ENCODE assay signal across 9 cellular contexts in the genomic region with DNA sequence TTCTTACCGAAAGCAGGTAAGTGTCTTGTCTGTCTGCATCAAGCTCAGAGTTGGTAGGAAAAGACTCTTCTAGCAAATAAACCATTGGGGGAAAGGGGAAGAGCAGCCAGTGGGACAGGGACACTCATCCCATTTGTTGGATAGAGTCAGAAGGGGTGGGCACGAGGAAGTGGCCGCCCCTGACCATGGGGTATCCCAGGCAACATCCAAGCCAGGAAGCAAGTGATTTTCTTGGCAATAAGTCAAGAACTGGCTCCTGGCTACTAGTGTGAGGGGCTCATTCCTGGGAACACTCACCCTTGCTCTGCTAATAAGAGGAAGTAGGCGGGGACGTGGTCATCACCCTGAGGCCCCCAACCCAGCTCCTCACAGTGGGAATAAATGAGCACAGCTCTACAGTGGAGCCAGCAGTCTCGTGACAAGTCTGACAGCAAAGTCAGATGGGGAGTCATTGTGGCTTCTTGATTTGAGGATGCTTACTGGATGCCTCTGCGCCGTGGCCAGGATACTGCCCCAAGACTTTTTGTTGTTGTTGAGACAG. TPM values are rescaled to one million over a fixed set of nuclear protein-coding genes. Genes with fewer than 3 reads are reported as not detected.
A peak's percentile ranks its signal among the peaks of the same experiment; 100 is the strongest.
DNase-seq lines count a peak whose midpoint lies in the region; ATAC-seq and TF ChIP-seq lines count a peak whose summit lies in the region.
"Had no signal": no experiment of that assay in that cellular context is flagged by ENCODE, and none has a peak within 500 bp of the region (broad histone marks: within the 10 kb centered on the region; RNA-seq: fewer than 3 reads in every experiment).

No MANE protein-coding gene starts in this region.

- no peaks in the 10 kb centered on the region for H3K79me2 ChIP-seq in osteoblast (ENCODE audit: insufficient read depth, low read length)

- H3K27ac ChIP-seq in RWPE1 (peak overlapping the region; percentile 66; the same call in 1 of the 2 replicates), osteoblast (ENCODE audit: low read depth, low read length) (no peak overlapping the region)

- ATAC-seq in GM21367 (IDR thresholded peaks at IDR 0.05; ENCODE audit: unreplicated experiment), result no peak
- ATAC-seq in GM19035 (IDR thresholded peaks at IDR 0.05; ENCODE audit: unreplicated experiment), result no peak

- H3K4me2 ChIP-seq in osteoblast (ENCODE audit: insufficient read depth, low read length), result peak overlapping the region; percentile 98

- no peak for TF ChIP-seq CTCF in RWPE1 (conservative IDR thresholded peaks at IDR 0.05; ENCODE audit: low read depth)
- no peak for TF ChIP-seq CTCF in osteoblast (IDR thresholded peaks at IDR 0.05; ENCODE audit: extremely low read depth, low read depth, low read length)

- peak overlapping the region; percentile 76 for H3K4me3 ChIP-seq in osteoblast (ENCODE audit: insufficient read depth, low read length)

- CTCF ChIA-PET in RWPE1 (lab: Yijun Ruan, JAX), result interaction anchor here (2.7 kb wide), 1 partner anchor 12 kb away, joined by 10 read pairs; no protein-coding TSS in a partner anchor

- POLR2A ChIA-PET in RWPE1 (lab: Yijun Ruan, JAX; ENCODE audit: low non-redundant PET), result no interaction called here

- H4K20me1 ChIP-seq in osteoblast (ENCODE audit: insufficient read depth, low read length), result no peaks in the 10 kb centered on the region

- peaks cover 27% of the 10 kb centered on the region for H3K4me1 ChIP-seq in osteoblast (ENCODE audit: insufficient read depth, low read length)

- no peaks in the 10 kb centered on the region for H3K27me3 ChIP-seq in osteoblast (ENCODE audit: insufficient read depth, low read length)

- no peaks in the 10 kb centered on the region for H3K9me3 ChIP-seq in osteoblast (ENCODE audit: low read depth, low read length)

- H3K36me3 ChIP-seq in osteoblast (ENCODE audit: insufficient read depth, low read length), result no peaks in the 10 kb centered on the region

- peak; percentile 34 for DNase-seq in COR-L47 (lab: John Stamatoyannopoulos, UW)
- no peak for DNase-seq in RWPE1 (ENCODE audit: low spot score)
- DNase-seq in globus pallidus (ENCODE audit: low spot score), result peak; percentile 72
- peak; percentile 73 for DNase-seq in osteoblast (ENCODE audit: insufficient read length, low spot score, missing footprints)
- no peak for DNase-seq in kidney glomerular epithelial cell (lab: John Stamatoyannopoulos, UW)
- no peak for DNase-seq in SKM-1 (lab: John Stamatoyannopoulos, UW; ENCODE audit: unreplicated experiment)
- DNase-seq: CD4-positive, alpha-beta T cell had no signal

- peak overlapping the region; percentile 56 for H2AFZ ChIP-seq in osteoblast (ENCODE audit: low read length)

RNA-seq across cellular contexts. Expression of a gene that starts 6.7 kb away (rescaled TPM):
- total RNA-seq in osteoblast, result not detected in 2 replicates
- total RNA-seq: CD4-positive, alpha-beta T cell had no signal

RNA-seq across cellular contexts. Expression of a gene that starts 58.5 kb away (rescaled TPM):
- total RNA-seq in osteoblast, result 120 and 147 TPM in 2 replicates

Comparison
In these comparisons a context has a peak if more than half of its experiments do, and no peak if none do; other contexts are left out.
1. DNase-seq: peak in COR-L47 (single experiment), globus pallidus (single experiment) and osteoblast (single experiment); none in RWPE1 (single experiment), kidney glomerular epithelial cell (single experiment) and SKM-1 (single experiment).